8 cellular contexts compared by ENCODE assay signal in the genomic region with DNA sequence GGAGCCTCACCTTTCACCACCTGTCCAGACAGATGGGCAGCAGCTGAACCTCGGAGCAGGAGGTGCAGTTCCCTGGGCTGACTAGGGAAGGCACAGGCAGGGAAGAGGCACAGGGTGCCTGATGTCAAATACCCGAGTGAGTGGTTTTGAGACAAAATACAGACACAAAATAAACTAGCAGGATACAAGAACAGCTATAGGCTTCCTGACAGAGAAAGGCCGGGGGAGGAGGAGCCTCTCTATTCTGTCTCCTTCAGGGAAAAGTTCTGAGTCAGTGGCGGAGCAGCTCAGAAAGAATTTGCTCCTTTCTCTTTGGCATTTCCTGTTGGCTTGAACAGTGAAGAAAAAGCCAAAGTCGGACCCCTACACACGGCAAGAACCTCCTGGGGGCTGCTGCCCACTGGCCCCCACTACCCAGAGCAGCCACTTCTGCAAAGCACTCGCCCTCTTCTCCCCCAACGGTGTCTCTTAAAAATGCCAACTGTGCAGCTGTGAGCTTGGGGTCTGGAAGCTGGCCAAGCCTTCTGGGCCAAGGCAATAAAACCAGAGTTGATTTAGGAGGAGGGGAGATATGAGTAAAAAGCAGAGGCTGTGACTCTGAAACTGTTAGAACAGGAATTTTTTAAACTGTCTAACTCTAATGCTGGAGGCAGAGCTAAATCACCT. TPM values are rescaled to one million over a fixed set of nuclear protein-coding genes. Genes with fewer than 3 reads are reported as not detected.
A peak's percentile ranks its signal among the peaks of the same experiment; 100 is the strongest.
DNase-seq lines count a peak whose midpoint lies in the region; ATAC-seq, FAIRE-seq and TF ChIP-seq lines count a peak whose summit lies in the region.

No MANE protein-coding gene starts in this region.

- H3K4me3 ChIP-seq in fibroblast of the aortic adventitia (ENCODE audit: low read depth, low read length) (peak overlapping the region; percentile 48), psoas muscle (no peak overlapping the region), MM.1S (ENCODE audit: low read length) (no peak overlapping the region)

- in situ Hi-C loops in ACHN (cut with HindIII; ENCODE audit: low pct_ligation_motif_present, low pct_unique_long_range_greater_than_20kb, low sequenced_read_pairs), result no loop called here

- intact Hi-C loops in psoas muscle (cut with DNase I), result loop anchor here in 1 of 2 donors (5.0 to 10.0 kb wide), 2 partner anchors 36 to 58 kb away; no protein-coding TSS in a partner anchor

- peaks cover 93% of the 10 kb centered on the region for H3K36me3 Mint-ChIP-seq in activated T-cell treated with anti-CD3 and anti-CD28 coated beads, Interleukin-2, amount 50 U/mL, for 24 hours (ENCODE audit: low read depth)

- WGBS in psoas muscle, 3 donors, result 13 to 17% (median 14%) methylated on average over 8 of the region's 8 CpGs

- no peaks in the 10 kb centered on the region for H4K20me1 ChIP-seq in MM.1S (ENCODE audit: insufficient read depth, low read length)

- peak; percentile 58 to 71 (median 62) for ATAC-seq in psoas muscle

- TF ChIP-seq CTCF in RWPE1 (conservative IDR thresholded peaks at IDR 0.05; ENCODE audit: low read depth) (no peak), fibroblast of the aortic adventitia (IDR thresholded peaks at IDR 0.05; ENCODE audit: insufficient read depth, low read length) (no peak), psoas muscle (IDR thresholded peaks at IDR 0.05) (no peak), MM.1S (IDR thresholded peaks at IDR 0.05; ENCODE audit: low read length) (no peak), D721Med (IDR thresholded peaks at IDR 0.05; ENCODE audit: insufficient read depth, missing control alignments) (no peak)

- 0 out of 2 replicates have a peak, but pooled peaks cover 3% of the 10 kb centered on the region for H3K79me2 ChIP-seq in MM.1S (ENCODE audit: low read length)

- H3K9me3 ChIP-seq in psoas muscle (no peaks in the 10 kb centered on the region), MM.1S (replicated peaks; ENCODE audit: insufficient read depth, low read length) (no peaks in the 10 kb centered on the region)

- H3K4me2 ChIP-seq in MM.1S (ENCODE audit: low read depth, low read length), result no peak overlapping the region

- no peaks in the 10 kb centered on the region for H3F3A ChIP-seq in MM.1S (ENCODE audit: insufficient read depth, low read length)

- H3K36me3 ChIP-seq in psoas muscle (ENCODE audit: insufficient read depth in 1 of 2, low read depth in 1 of 2) (peaks cover 3 to 100% of the 10 kb centered on the region in 2 donors), MM.1S (replicated peaks; ENCODE audit: insufficient read depth, low read length) (peaks cover 5% of the 10 kb centered on the region)

- H3K27me3 ChIP-seq in psoas muscle (ENCODE audit: insufficient read depth in 3 of 3, low read length in 2 of 3) (no peaks in the 10 kb centered on the region), MM.1S (replicated peaks; ENCODE audit: insufficient read depth, low read length) (no peaks in the 10 kb centered on the region)

- POLR2A ChIA-PET in RWPE1 (lab: Yijun Ruan, JAX; ENCODE audit: low non-redundant PET), result interaction anchor here (0.6 kb wide), 1 partner anchor 14 kb away, joined by 4 read pairs; no protein-coding TSS in a partner anchor

- no peak overlapping the region for H2AFZ ChIP-seq in MM.1S (ENCODE audit: low read length)

- CTCF ChIA-PET in RWPE1 (lab: Yijun Ruan, JAX), result interaction anchor here (0.6 to 1.4 kb wide), 5 partner anchors 11 to 1560 kb away, joined by 3 to 6 read pairs (median 3); no protein-coding TSS in a partner anchor

- no peak overlapping the region for H3K27ac Mint-ChIP-seq in activated T-cell treated with anti-CD3 and anti-CD28 coated beads, Interleukin-2, amount 50 U/mL, for 24 hours

- H3K4me1 ChIP-seq in psoas muscle (peaks cover 20% of the 10 kb centered on the region), MM.1S (ENCODE audit: low read length) (no peaks in the 10 kb centered on the region)

- no peaks in the 10 kb centered on the region for H3K27me3 Mint-ChIP-seq in activated T-cell treated with anti-CD3 and anti-CD28 coated beads, Interleukin-2, amount 50 U/mL, for 24 hours

- no peak overlapping the region for H3K9ac ChIP-seq in MM.1S (ENCODE audit: low read length)

- DNase-seq in ACHN (peak; percentile 95), HuH-7 (ENCODE audit: low spot score) (peak; percentile 71), RWPE1 (ENCODE audit: low spot score) (peak; percentile 81), fibroblast of the aortic adventitia (ENCODE audit: low read depth) (peak; percentile 97), psoas muscle (peak; percentile 62 to 84), MM.1S (no peak), D721Med (ENCODE audit: insufficient read length, low spot score) (no peak)
- no peak for DNase-seq in activated T-cell treated with anti-CD3 and anti-CD28 coated beads, Interleukin-2, amount 50 U/mL, for 24 hours

- no peaks in the 10 kb centered on the region for H3K9me2 ChIP-seq in MM.1S (replicated peaks; ENCODE audit: insufficient read depth, low read length)

- H3K4me3 Mint-ChIP-seq in activated T-cell treated with anti-CD3 and anti-CD28 coated beads, Interleukin-2, amount 50 U/mL, for 24 hours, result no peak overlapping the region

- no peaks in the 10 kb centered on the region for H3K4me1 Mint-ChIP-seq in activated T-cell treated with anti-CD3 and anti-CD28 coated beads, Interleukin-2, amount 50 U/mL, for 24 hours (ENCODE audit: low read depth)

- H3K27ac ChIP-seq in RWPE1 (peak overlapping the region; percentile 99), psoas muscle (peak overlapping the region; percentile 66), MM.1S (ENCODE audit: low read length) (no peak overlapping the region)

- no peak for FAIRE-seq in D721Med (lab: Jason Lieb, UNC)

- H3K9me3 Mint-ChIP-seq in activated T-cell treated with anti-CD3 and anti-CD28 coated beads, Interleukin-2, amount 50 U/mL, for 24 hours, result no peaks in the 10 kb centered on the region

RNA-seq across cellular contexts. Expression of gene FAAP100, which starts 14.4 kb away (rescaled TPM):
- total RNA-seq in fibroblast of the aortic adventitia (ENCODE audit: low replicate concordance), result 31.7 and 32.4 TPM in 2 replicates
- 10 to 100 TPM; 11.8 to 13.1 (median 12.7) TPM for total RNA-seq in psoas muscle
- 10 to 100 TPM; 11.6 to 16.3 (median 12.6) TPM for polyA plus RNA-seq in psoas muscle

RNA-seq across cellular contexts. Expression of gene FSCN2, which starts 38.4 kb away (rescaled TPM):
- total RNA-seq in fibroblast of the aortic adventitia (ENCODE audit: low replicate concordance) (1.3 and 1.8 TPM in 2 replicates), psoas muscle (under 1 TPM in 3 of 4 donors, not detected in 1; 0.13 to 0.71 (median 0.38) TPM)
- under 1 TPM; 0.08 to 0.09 (median 0.08) TPM for polyA plus RNA-seq in psoas muscle

RNA-seq across cellular contexts. Expression of gene ACTG1, which starts 54.0 kb away (rescaled TPM):
- total RNA-seq in fibroblast of the aortic adventitia (ENCODE audit: low replicate concordance) (3,211 and 6,650 TPM in 2 replicates), psoas muscle (100 to 1,000 TPM; 341 to 567 (median 431) TPM)
- polyA plus RNA-seq in psoas muscle, result 100 to 1,000 TPM; 150 to 620 (median 219) TPM

Comparison
In these comparisons a context has a peak if more than half of its experiments do, and no peak if none do; other contexts are left out.
1. DNase-seq: peak in ACHN (single experiment), HuH-7 (single experiment), RWPE1 (single experiment), fibroblast of the aortic adventitia (single experiment) and psoas muscle (2 of 2); none in activated T-cell treated with anti-CD3 and anti-CD28 coated beads, Interleukin-2, amount 50 U/mL, for 24 hours (single experiment), MM.1S (single experiment) and D721Med (single experiment).